In genomic region chr5:110062246-110062645, GRCh38 we compare ENCODE assay signal across 32 cellular contexts.
"Had no signal": no experiment of that assay in that cellular context is flagged by ENCODE, and none has a peak within 500 bp of the region (broad histone marks: within the 10 kb centered on the region; RNA-seq: fewer than 3 reads in every experiment).

No MANE protein-coding gene starts in this region.

- H3K9ac ChIP-seq: parathyroid adenoma had no signal

- H3K4me3 Mint-ChIP-seq: naive thymus-derived CD8-positive, alpha-beta T cell; natural killer cell treated with Interleukin-12 subunit alpha and Interleukin-12 subunit beta and Interleukin-15 and Interleukin-18, amount 100 ng/mL, for 72 hours; nephron progenitor cell; neural crest cell; stimulated activated memory B cell treated with anti-CD40 and anti-IgM and Interleukin-4, amounts not matched to agents 10 μg/mL and 1 μg/mL and 100 μg/mL, for 72 hours; stimulated activated naive CD8-positive, alpha-beta T cell treated with anti-CD3 and anti-CD28 coated beads, Interleukin-15, amount 100 ng/mL, for 72 hours; type B pancreatic cell had no signal

- H3K9me3 Mint-ChIP-seq: natural killer cell treated with Interleukin-12 subunit alpha and Interleukin-12 subunit beta and Interleukin-15 and Interleukin-18, amount 100 ng/mL, for 72 hours; nephron progenitor cell; neural crest cell; stimulated activated memory B cell treated with anti-CD40 and anti-IgM and Interleukin-4, amounts not matched to agents 10 μg/mL and 1 μg/mL and 100 μg/mL, for 72 hours; type B pancreatic cell had no signal

- H3K36me3 Mint-ChIP-seq: natural killer cell treated with Interleukin-12 subunit alpha and Interleukin-12 subunit beta and Interleukin-15 and Interleukin-18, amount 100 ng/mL, for 72 hours; stimulated activated memory B cell treated with anti-CD40 and anti-IgM and Interleukin-4, amounts not matched to agents 10 μg/mL and 1 μg/mL and 100 μg/mL, for 72 hours; type B pancreatic cell had no signal

- H2AFZ ChIP-seq: parathyroid adenoma had no signal

- H3K27me3 ChIP-seq: neutrophil, spleen, suprapubic skin, testis, tibial artery, transverse colon, upper lobe of right lung, uterus had no signal

- H3K4me3 ChIP-seq: psoas muscle, skin epidermis, smooth muscle cell, spleen, suprapubic skin, testis, tibial artery, transverse colon, upper lobe of right lung, uterus had no signal

- H3K27ac Mint-ChIP-seq: natural killer cell treated with Interleukin-12 subunit alpha and Interleukin-12 subunit beta and Interleukin-15 and Interleukin-18, amount 100 ng/mL, for 72 hours; nephron progenitor cell; progenitor cell of endocrine pancreas; stimulated activated memory B cell treated with anti-CD40 and anti-IgM and Interleukin-4, amounts not matched to agents 10 μg/mL and 1 μg/mL and 100 μg/mL, for 72 hours; stimulated activated naive CD8-positive, alpha-beta T cell treated with anti-CD3 and anti-CD28 coated beads, Interleukin-15, amount 100 ng/mL, for 72 hours; type B pancreatic cell had no signal

- H3K27me3 Mint-ChIP-seq: progenitor cell of endocrine pancreas; stimulated activated memory B cell treated with anti-CD40 and anti-IgM and Interleukin-4, amounts not matched to agents 10 μg/mL and 1 μg/mL and 100 μg/mL, for 72 hours; stimulated activated naive CD8-positive, alpha-beta T cell treated with anti-CD3 and anti-CD28 coated beads, Interleukin-15, amount 100 ng/mL, for 72 hours had no signal

- DNase-seq: naive thymus-derived CD8-positive, alpha-beta T cell; nephron progenitor cell; nucleus accumbens; posterior cingulate gyrus; psoas muscle; right cardiac atrium; spleen; stimulated activated CD4-positive, alpha-beta T cell treated with anti-CD3 and anti-CD28 coated beads, Interleukin-12 subunit alpha, Interleukin-12 subunit beta, amount 100 ng/mL, for 4 hours; stimulated activated CD4-positive, alpha-beta T cell treated with anti-CD3 and anti-CD28 coated beads, Interleukin-1b, Interleukin-23, amount 100 ng/mL, for 48 hours; stimulated activated CD4-positive, alpha-beta T cell treated with anti-CD3 and anti-CD28 coated beads, Interleukin-4, amount 100 ng/mL, for 1 hour; stimulated activated CD4-positive, alpha-beta T cell treated with anti-CD3 and anti-CD28 coated beads, Interleukin-4, amount 100 ng/mL, for 4 hours; stimulated activated CD8-positive, alpha-beta memory T cell treated with anti-CD3 and anti-CD28 coated beads, Interleukin-4, amount 100 ng/mL, for 48 hours; stimulated activated naive CD4-positive, alpha-beta T cell; stimulated activated naive CD8-positive, alpha-beta T cell treated with anti-CD3 and anti-CD28 coated beads, Interleukin-15, amount 100 ng/mL, for 72 hours; stimulated activated naive CD8-positive, alpha-beta T cell treated with anti-CD3 and anti-CD28 coated beads, Interleukin-15, Interleukin-2, amounts not matched to agents 100 U/mL and 50 U/mL, for 24 hours; substantia nigra; testis; tibial artery; transverse colon; upper lobe of right lung; uterus had no signal

- ATAC-seq: naive thymus-derived CD8-positive, alpha-beta T cell; natural killer cell treated with Interleukin-12 subunit alpha and Interleukin-12 subunit beta and Interleukin-15 and Interleukin-18, amount 100 ng/mL, for 72 hours; psoas muscle; right cardiac atrium; sciatic nerve; stimulated activated memory B cell treated with anti-CD40 and anti-IgM and Interleukin-4, amounts not matched to agents 10 μg/mL and 1 μg/mL and 100 μg/mL, for 72 hours; stimulated activated naive CD8-positive, alpha-beta T cell treated with anti-CD3 and anti-CD28 coated beads, Interleukin-15, amount 100 ng/mL, for 72 hours; stimulated activated naive CD8-positive, alpha-beta T cell treated with anti-CD3 and anti-CD28 coated beads, Interleukin-15, Interleukin-2, amounts not matched to agents 100 U/mL and 50 U/mL, for 24 hours; upper lobe of right lung had no signal

- H3K36me3 ChIP-seq: neutrophil, spleen, suprapubic skin, tibial artery, transverse colon, upper lobe of right lung, uterus had no signal

- H3K9me3 ChIP-seq: neutrophil, psoas muscle, spleen, suprapubic skin, testis, tibial artery, transverse colon, upper lobe of right lung, uterus had no signal

- H3K27ac ChIP-seq: neutrophil, parathyroid adenoma, psoas muscle, skin epidermis, spleen, suprapubic skin, testis, tibial artery, transverse colon, upper lobe of right lung, uterus had no signal

- H3K79me2 ChIP-seq: parathyroid adenoma had no signal

- H3K4me1 Mint-ChIP-seq: nephron progenitor cell, neural crest cell had no signal

- H3K4me1 ChIP-seq: parathyroid adenoma, psoas muscle, spleen, testis, transverse colon, upper lobe of right lung, uterus had no signal

- H3K4me2 ChIP-seq: smooth muscle cell had no signal
